ENCODE assay signal across 27 cellular contexts in genomic region chr6:99031957-99032356, GRCh38.
"Had no signal": no experiment of that assay in that cellular context is flagged by ENCODE, and none has a peak within 500 bp of the region (broad histone marks: within the 10 kb centered on the region; RNA-seq: fewer than 3 reads in every experiment).

No MANE protein-coding gene starts in this region.

- DNase-seq: activated B cell treated with CpG ODN at 0.5 μM for 24 hours; activated CD4-positive, alpha-beta T cell treated with anti-CD3 and anti-CD28 coated beads, Interleukin-2, amount 50 U/mL, for 4 hours; activated naive CD4-positive, alpha-beta T cell; activated T-cell treated with anti-CD3 and anti-CD28 coated beads for 4 hours; activated T-cell treated with anti-CD3 and anti-CD28 coated beads, Interleukin-2, amount 50 U/mL, for 72 hours; dermis blood vessel endothelial cell; effector memory CD4-positive, alpha-beta T cell; glutamatergic neuron; hippocampal formation; kidney; lower lobe of right lung; mesenchymal stem cell; naive thymus-derived CD8-positive, alpha-beta T cell; occipital lobe; small intestine; stimulated activated CD4-positive, alpha-beta T cell treated with anti-CD3 and anti-CD28 coated beads, Interleukin-4, amount 100 ng/mL, for 24 hours; stomach; T-helper 17 cell; thyroid gland; upper lobe of left lung had no signal

- H3K4me3 ChIP-seq: breast epithelium, lower lobe of right lung, neural progenitor cell, stomach, thyroid gland, upper lobe of left lung, vagina had no signal

- H2AFZ ChIP-seq: neural progenitor cell, parathyroid adenoma had no signal

- H3K27ac ChIP-seq: breast epithelium, lower lobe of right lung, neural progenitor cell, parathyroid adenoma, stomach, thyroid gland, upper lobe of left lung, vagina had no signal

- H3K9ac ChIP-seq: neural progenitor cell, parathyroid adenoma had no signal

- ATAC-seq: activated naive CD4-positive, alpha-beta T cell treated with anti-CD3 and anti-CD28 coated beads, Interleukin-2, amount 50 U/mL, for 72 hours; activated T-cell treated with anti-CD3 and anti-CD28 coated beads, Interleukin-2, amount 50 U/mL, for 72 hours; lower lobe of right lung; naive thymus-derived CD8-positive, alpha-beta T cell; sciatic nerve; stimulated activated effector memory CD8-positive, alpha-beta T cell treated with anti-CD3 and anti-CD28 coated beads, Interleukin-12 subunit alpha, Interleukin-12 subunit beta, amount 100 ng/mL, for 72 hours; T-helper 17 cell had no signal

- H3K9me3 ChIP-seq: lower lobe of right lung, thyroid gland, upper lobe of left lung, vagina had no signal

- H3K27me3 ChIP-seq: breast epithelium, neural progenitor cell, stomach, thyroid gland, upper lobe of left lung, vagina had no signal

- H3K4me1 ChIP-seq: breast epithelium, lower lobe of right lung, neural progenitor cell, parathyroid adenoma, thyroid gland, upper lobe of left lung, vagina had no signal

- H3K36me3 ChIP-seq: breast epithelium, lower lobe of right lung, neural progenitor cell, stomach, thyroid gland, upper lobe of left lung, vagina had no signal

- H3K4me2 ChIP-seq: neural progenitor cell had no signal
